ENCODE assay signal across 10 cellular contexts in the genomic region with DNA sequence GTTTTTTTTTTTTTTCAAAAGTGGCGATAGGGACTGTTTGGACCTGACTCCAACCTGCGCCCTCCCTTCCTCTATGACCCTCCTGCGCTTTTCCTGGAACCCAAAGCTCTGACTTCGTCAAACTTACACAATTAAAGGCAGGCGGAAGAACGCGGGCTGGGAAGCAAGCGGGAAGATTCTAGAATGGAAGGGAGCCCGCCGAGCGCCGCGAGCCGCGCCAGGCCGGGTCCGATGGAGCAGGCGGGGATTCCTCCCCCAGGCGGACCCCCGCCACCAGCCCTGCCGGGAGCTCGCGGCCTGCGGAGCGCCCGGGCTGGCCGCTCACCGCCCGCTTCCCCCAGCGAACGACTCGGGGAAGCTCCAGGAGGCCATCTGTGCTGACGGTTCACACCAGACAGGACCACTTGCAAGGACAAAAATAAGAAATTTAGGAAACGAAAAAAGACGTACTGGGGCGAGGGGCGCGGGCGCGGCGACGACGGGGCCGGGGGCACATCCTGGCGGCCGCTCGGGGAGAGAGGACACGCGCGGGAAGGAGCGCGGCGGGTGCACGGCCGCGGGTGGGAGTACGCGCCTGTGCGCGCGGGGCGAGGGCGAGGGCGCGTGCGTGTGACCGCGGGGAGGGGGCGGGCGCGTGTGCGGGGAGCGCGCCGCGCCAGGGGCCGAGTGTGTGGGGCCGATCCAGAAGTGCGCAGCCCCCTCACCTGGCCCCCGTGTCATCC. TPM values are rescaled to one million over a fixed set of nuclear protein-coding genes. Genes with fewer than 3 reads are reported as not detected.
DNase-seq lines count a peak whose midpoint lies in the region; ATAC-seq lines count a peak whose summit lies in the region.
"Had no signal": no experiment of that assay in that cellular context is flagged by ENCODE, and none has a peak within 500 bp of the region (broad histone marks: within the 10 kb centered on the region; RNA-seq: fewer than 3 reads in every experiment).

No MANE protein-coding gene starts in this region.

- H3K36me3 ChIP-seq in SJCRH30, result no peaks in the 10 kb centered on the region

- no peak overlapping the region for H3K27ac ChIP-seq in SJCRH30

- H3K9me3 ChIP-seq in SJCRH30 (replicated peaks), result no peaks in the 10 kb centered on the region

- DNase-seq in D341Med (ENCODE audit: low spot score) (peak; percentile 63), NCI-H69 (lab: John Stamatoyannopoulos, UW) (peak; percentile 44), SJCRH30 (no peak), glomerular visceral epithelial cell (ENCODE audit: extremely low spot score) (no peak), KBM-7 (no peak)
- no peak for DNase-seq in effector memory CD8-positive, alpha-beta T cell
- no peak for DNase-seq in natural killer cell treated with Interleukin-12 subunit alpha and Interleukin-12 subunit beta and Interleukin-15 and Interleukin-18, amount 100 ng/mL, for 72 hours (ENCODE audit: low spot score)
- no peak for DNase-seq in stimulated activated naive CD4-positive, alpha-beta T cell (lab: John Stamatoyannopoulos, UW)
- DNase-seq: kidney glomerular epithelial cell had no signal

- no peaks in the 10 kb centered on the region for H3K9me3 Mint-ChIP-seq in effector memory CD8-positive, alpha-beta T cell
- H3K9me3 Mint-ChIP-seq in natural killer cell treated with Interleukin-12 subunit alpha and Interleukin-12 subunit beta and Interleukin-15 and Interleukin-18, amount 100 ng/mL, for 72 hours, result no peaks in the 10 kb centered on the region

- ATAC-seq in effector memory CD8-positive, alpha-beta T cell (replicated peaks), result no peak
- no peak for ATAC-seq in natural killer cell treated with Interleukin-12 subunit alpha and Interleukin-12 subunit beta and Interleukin-15 and Interleukin-18, amount 100 ng/mL, for 72 hours

- H3K27ac Mint-ChIP-seq in effector memory CD8-positive, alpha-beta T cell, result no peak overlapping the region
- no peak overlapping the region for H3K27ac Mint-ChIP-seq in natural killer cell treated with Interleukin-12 subunit alpha and Interleukin-12 subunit beta and Interleukin-15 and Interleukin-18, amount 100 ng/mL, for 72 hours

- H3K4me1 ChIP-seq in SJCRH30, result no peaks in the 10 kb centered on the region

- H3K4me3 Mint-ChIP-seq in effector memory CD8-positive, alpha-beta T cell, result peak overlapping the region; percentile 36 to 43
- H3K4me3 Mint-ChIP-seq in natural killer cell treated with Interleukin-12 subunit alpha and Interleukin-12 subunit beta and Interleukin-15 and Interleukin-18, amount 100 ng/mL, for 72 hours, result peak overlapping the region; percentile 58

- H3K4me1 Mint-ChIP-seq in effector memory CD8-positive, alpha-beta T cell (ENCODE audit: low read depth in 2 of 2), result no peaks in the 10 kb centered on the region
- H3K4me1 Mint-ChIP-seq in natural killer cell treated with Interleukin-12 subunit alpha and Interleukin-12 subunit beta and Interleukin-15 and Interleukin-18, amount 100 ng/mL, for 72 hours (ENCODE audit: low read depth in 2 of 2), result peaks cover 0 to 6% of the 10 kb centered on the region in 2 donors

- H3K27me3 ChIP-seq in SJCRH30, result no peaks in the 10 kb centered on the region

- peaks cover 58 to 66% of the 10 kb centered on the region in 2 donors for H3K27me3 Mint-ChIP-seq in effector memory CD8-positive, alpha-beta T cell
- H3K27me3 Mint-ChIP-seq in natural killer cell treated with Interleukin-12 subunit alpha and Interleukin-12 subunit beta and Interleukin-15 and Interleukin-18, amount 100 ng/mL, for 72 hours, result peaks cover 41 to 66% of the 10 kb centered on the region in 2 donors

- peaks cover 12% of the 10 kb centered on the region for H3K36me3 Mint-ChIP-seq in effector memory CD8-positive, alpha-beta T cell (ENCODE audit: insufficient read depth)
- H3K36me3 Mint-ChIP-seq in natural killer cell treated with Interleukin-12 subunit alpha and Interleukin-12 subunit beta and Interleukin-15 and Interleukin-18, amount 100 ng/mL, for 72 hours, result no peaks in the 10 kb centered on the region

- H3K4me3 ChIP-seq in SJCRH30, result no peak overlapping the region

- in situ Hi-C loops in KBM-7 (cut with MboI; ENCODE audit: low pct_unique_long_range_greater_than_20kb, low sequenced_read_pairs), result no loop called here

RNA-seq across cellular contexts. Expression of gene SALL3, which starts 1.1 kb away (rescaled TPM):
- not detected for total RNA-seq in natural killer cell treated with Interleukin-12 subunit alpha and Interleukin-12 subunit beta and Interleukin-15 and Interleukin-18, amount 100 ng/mL, for 72 hours
- total RNA-seq in SJCRH30 (2014; rRNA removed; shearing (Covaris generic)), result not detected in 2 replicates
- total RNA-seq: HT1080 had no signal

Comparison
In these comparisons a context has a peak if more than half of its experiments do, and no peak if none do; other contexts are left out.
1. DNase-seq: peak in D341Med (single experiment) and NCI-H69 (single experiment); none in effector memory CD8-positive, alpha-beta T cell (0 of 3), natural killer cell treated with Interleukin-12 subunit alpha and Interleukin-12 subunit beta and Interleukin-15 and Interleukin-18, amount 100 ng/mL, for 72 hours (single experiment), SJCRH30 (0 of 2), glomerular visceral epithelial cell (single experiment), KBM-7 (single experiment) and stimulated activated naive CD4-positive, alpha-beta T cell (0 of 6).